Comparison of ENCODE assay signal across 10 cellular contexts in genomic region chr11:1303973-1304372, GRCh38. TPM values are rescaled to one million over a fixed set of nuclear protein-coding genes. Genes with fewer than 3 reads are reported as not detected.
A peak's percentile ranks its signal among the peaks of the same experiment; 100 is the strongest.
DNase-seq lines count a peak whose midpoint lies in the region; TF ChIP-seq lines count a peak whose summit lies in the region.
"Had no signal": no experiment of that assay in that cellular context is flagged by ENCODE, and none has a peak within 500 bp of the region (broad histone marks: within the 10 kb centered on the region; RNA-seq: fewer than 3 reads in every experiment).

No MANE protein-coding gene starts in this region.

- peak overlapping the region; percentile 87 for H3K27ac Mint-ChIP-seq in type B pancreatic cell

- H3K4me1 ChIP-seq in esophagus (ENCODE audit: control insufficient read depth in 2 of 2, insufficient read depth in 2 of 2, low read length in 1 of 2) (peaks cover 30 to 59% of the 10 kb centered on the region in 2 donors), muscle layer of duodenum (ENCODE audit: control insufficient read depth in 1 of 2, insufficient read depth in 2 of 2, low read length in 2 of 2) (peaks cover 27 to 72% of the 10 kb centered on the region in 2 donors)

- peaks cover 0 to 21% of the 10 kb centered on the region in 2 donors for H3K36me3 ChIP-seq in esophagus (ENCODE audit: control insufficient read depth in 2 of 2, insufficient read depth in 2 of 2, low read length in 1 of 2)
- no peaks in the 10 kb centered on the region for H3K36me3 ChIP-seq in muscle layer of duodenum (ENCODE audit: control insufficient read depth in 1 of 2, insufficient read depth in 2 of 2, low read length in 2 of 2)

- DNase-seq in activated T-cell treated with anti-CD3 and anti-CD28 coated beads, Interleukin-2, amount 50 U/mL, for 48 hours = peak; percentile 4 to 9
- DNase-seq in activated T-cell treated with anti-CD3 and anti-CD28 coated beads, Interleukin-2, amount 50 U/mL, for 1 hour = no peak
- DNase-seq in type B pancreatic cell (ENCODE audit: extremely low spot score, unreplicated experiment) = peak; percentile 58
- no peak for DNase-seq in activated CD4-positive, alpha-beta T cell treated with anti-CD3 and anti-CD28 coated beads for 4 hours
- DNase-seq in NCI-H1048 (lab: John Stamatoyannopoulos, UW) = no peak
- no peak for DNase-seq in NCI-H2107 (lab: John Stamatoyannopoulos, UW)
- DNase-seq: NCI-H1092 treated with DMSO at 0.1 percent for 48 hours, SW 1271 had no signal

- H3K9me3 Mint-ChIP-seq in type B pancreatic cell = no peaks in the 10 kb centered on the region

- H3K9me3 ChIP-seq in esophagus (ENCODE audit: control insufficient read depth in 2 of 2, insufficient read depth in 1 of 2, low read depth in 1 of 2, low read length in 1 of 2) (no peaks in the 10 kb centered on the region), muscle layer of duodenum (ENCODE audit: control insufficient read depth in 1 of 2, low read length in 2 of 2) (no peaks in the 10 kb centered on the region)

- peaks cover 43% of the 10 kb centered on the region for H3K4me1 Mint-ChIP-seq in type B pancreatic cell (ENCODE audit: unreplicated experiment)

- H3K27me3 ChIP-seq in esophagus (ENCODE audit: control insufficient read depth in 1 of 2, insufficient read depth in 2 of 2, low read length in 2 of 2) = no peaks in the 10 kb centered on the region
- no peaks in the 10 kb centered on the region for H3K27me3 ChIP-seq in muscle layer of duodenum (ENCODE audit: low read depth, low read length)

- peaks cover 5% of the 10 kb centered on the region for H3K36me3 Mint-ChIP-seq in type B pancreatic cell

- WGBS in esophagus, 2 donors = 34 to 38% methylated on average over 10 of the region's 10 CpGs

- H3K27me3 Mint-ChIP-seq in type B pancreatic cell = no peaks in the 10 kb centered on the region

- H3K27ac ChIP-seq in esophagus (ENCODE audit: low read depth in 2 of 2, low read length in 1 of 2) (peak overlapping the region; percentile 89 to 96), muscle layer of duodenum (ENCODE audit: low read length) (peak overlapping the region; percentile 63)

- H3K4me3 Mint-ChIP-seq in type B pancreatic cell = peak overlapping the region; percentile 79

- no peak for TF ChIP-seq CTCF in type B pancreatic cell (conservative IDR thresholded peaks at IDR 0.05)

- H3K4me3 ChIP-seq in esophagus (ENCODE audit: low read depth in 1 of 2, low read length in 2 of 2) (peak overlapping the region in 1 of 2 donors; percentile 1), muscle layer of duodenum (ENCODE audit: low read depth in 1 of 2, low read length in 2 of 2) (no peak overlapping the region)

RNA-seq across cellular contexts. Expression of gene TOLLIP, which starts 5.5 kb away (rescaled TPM):
- 10 to 100 TPM; 44.4 to 68.0 TPM for polyA plus RNA-seq in esophagus
- 49.2 and 65.1 TPM in 2 replicates for total RNA-seq in type B pancreatic cell (ENCODE audit: low replicate concordance)

Comparison
In these comparisons a context has a peak if more than half of its experiments do, and no peak if none do; other contexts are left out.
1. DNase-seq: peak in activated T-cell treated with anti-CD3 and anti-CD28 coated beads, Interleukin-2, amount 50 U/mL, for 48 hours (2 of 2) and type B pancreatic cell (single experiment); none in activated T-cell treated with anti-CD3 and anti-CD28 coated beads, Interleukin-2, amount 50 U/mL, for 1 hour (single experiment), activated CD4-positive, alpha-beta T cell treated with anti-CD3 and anti-CD28 coated beads for 4 hours (0 of 2), NCI-H1048 (single experiment) and NCI-H2107 (single experiment).